21 cellular contexts compared by ENCODE assay signal in genomic region chr7:100348805-100349204, GRCh38. TPM values are rescaled to one million over a fixed set of nuclear protein-coding genes. Genes with fewer than 3 reads are reported as not detected.
DNase-seq lines count a peak whose midpoint lies in the region; ATAC-seq and TF ChIP-seq lines count a peak whose summit lies in the region.
"Had no signal": no experiment of that assay in that cellular context is flagged by ENCODE, and none has a peak within 500 bp of the region (broad histone marks: within the 10 kb centered on the region; RNA-seq: fewer than 3 reads in every experiment).

No MANE protein-coding gene starts in this region.

- POLR2A ChIA-PET in T-cell (lab: Charles Lee): interaction anchor here in 1 of 2 donors (0.7 kb wide), 1 partner anchor 154 kb away, joined by 3 read pairs; no protein-coding TSS in a partner anchor

- peaks cover 44% of the 10 kb centered on the region for H3K4me1 Mint-ChIP-seq in activated naive CD4-positive, alpha-beta T cell treated with anti-CD3 and anti-CD28 coated beads, Interleukin-2, amount 50 U/mL, for 24 hours
- H3K4me1 Mint-ChIP-seq in T-cell (peaks cover 27 to 47% (median 29%) of the 10 kb centered on the region in 3 donors), immature natural killer cell (peaks cover 46 to 66% of the 10 kb centered on the region in 2 donors)

- no peaks in the 10 kb centered on the region for H3K9me3 ChIP-seq in gastrocnemius medialis
- H3K9me3 ChIP-seq: BLaER1 treated with 17β-estradiol and CSF1 and Interleukin-3, amounts not matched to agents 10 nM and 100 nM had no signal

- H3K9me3 Mint-ChIP-seq in activated naive CD4-positive, alpha-beta T cell treated with anti-CD3 and anti-CD28 coated beads, Interleukin-2, amount 50 U/mL, for 24 hours: no peaks in the 10 kb centered on the region
- H3K9me3 Mint-ChIP-seq in T-cell (no peaks in the 10 kb centered on the region), immature natural killer cell (no peaks in the 10 kb centered on the region)

- peak overlapping the region; percentile 82 for H3K27ac Mint-ChIP-seq in activated naive CD4-positive, alpha-beta T cell treated with anti-CD3 and anti-CD28 coated beads, Interleukin-2, amount 50 U/mL, for 24 hours
- H3K27ac Mint-ChIP-seq in T-cell (peak overlapping the region; percentile 11 to 27), immature natural killer cell (peak overlapping the region in 4 of 6 donors; percentile 2 to 93 (median 54))

- H3K27ac ChIP-seq in gastrocnemius medialis: peak overlapping the region; percentile 27 to 84 (median 69)
- H3K27ac ChIP-seq: BLaER1 treated with 17β-estradiol and CSF1 and Interleukin-3, amounts not matched to agents 10 nM and 100 nM; KMS-11; PC-9; RWPE1 had no signal

- ATAC-seq in T-cell (replicated peaks in 1 of 4) (no peak), gastrocnemius medialis (peak in 1 of 2 donors; percentile 15), GM18519 (IDR thresholded peaks at IDR 0.05; ENCODE audit: low FRiP score, unreplicated experiment) (no peak)
- ATAC-seq: HepG2 had no signal

- CTCF ChIA-PET in T-cell (lab: Charles Lee): no interaction called here

- no peaks in the 10 kb centered on the region for H3K27me3 ChIP-seq in gastrocnemius medialis
- H3K27me3 ChIP-seq: BLaER1 treated with 17β-estradiol and CSF1 and Interleukin-3, amounts not matched to agents 10 nM and 100 nM had no signal

- intact Hi-C loops in gastrocnemius medialis (cut with DNase I; ENCODE audit: low total_unique reads): loop anchor here (10.0 kb wide), 2 partner anchors 74 to 134 kb away; partner anchors contain the start of gene PVRIG

- H3K4me3 ChIP-seq in gastrocnemius medialis: no peak overlapping the region
- H3K4me3 ChIP-seq: BLaER1 treated with 17β-estradiol and CSF1 and Interleukin-3, amounts not matched to agents 10 nM and 100 nM; PC-9 had no signal

- peaks cover 21% of the 10 kb centered on the region for H3K36me3 Mint-ChIP-seq in activated naive CD4-positive, alpha-beta T cell treated with anti-CD3 and anti-CD28 coated beads, Interleukin-2, amount 50 U/mL, for 24 hours
- H3K36me3 Mint-ChIP-seq in T-cell (peaks cover 37% of the 10 kb centered on the region), immature natural killer cell (peaks cover 4 to 33% (median 9%) of the 10 kb centered on the region in 3 donors)

- H3K4me1 ChIP-seq in gastrocnemius medialis: peaks cover 12 to 21% of the 10 kb centered on the region in 2 donors

- TF ChIP-seq POLR2A in gastrocnemius medialis (IDR thresholded peaks at IDR 0.05): no peak

- DNase-seq in activated naive CD4-positive, alpha-beta T cell treated with Interleukin-2 at 50 U/mL for 16 hours: no peak
- no peak for DNase-seq in T-cell
- no peak for DNase-seq in immature natural killer cell
- no peak for DNase-seq in gastrocnemius medialis
- no peak for DNase-seq in KBM-7
- no peak for DNase-seq in activated gamma-delta T cell treated with Interleukin-2 at 50 U/mL for 16 hours
- DNase-seq: DMS79 treated with DMSO at 0.1 percent for 48 hours, MV-4-11, NCI-H1417, NCI-H1930, NCI-H345, NCI-H524 treated with DMSO at 0.1 percent for 48 hours, PC-9, SIG-M5 had no signal

- H3K36me3 ChIP-seq in gastrocnemius medialis: peaks cover 0 to 76% of the 10 kb centered on the region in 2 donors

- no peaks in the 10 kb centered on the region for H3K27me3 Mint-ChIP-seq in activated naive CD4-positive, alpha-beta T cell treated with anti-CD3 and anti-CD28 coated beads, Interleukin-2, amount 50 U/mL, for 24 hours
- H3K27me3 Mint-ChIP-seq in T-cell (no peaks in the 10 kb centered on the region), immature natural killer cell (ENCODE audit: low read depth in 3 of 3) (peaks cover 3 to 15% (median 13%) of the 10 kb centered on the region in 3 donors)

- no peak overlapping the region for H3K4me3 Mint-ChIP-seq in activated naive CD4-positive, alpha-beta T cell treated with anti-CD3 and anti-CD28 coated beads, Interleukin-2, amount 50 U/mL, for 24 hours
- no peak overlapping the region for H3K4me3 Mint-ChIP-seq in T-cell
- H3K4me3 Mint-ChIP-seq in immature natural killer cell: no peak overlapping the region

- in situ Hi-C loops in gastrocnemius medialis (cut with MboI; ENCODE audit: low sequenced_read_pairs in 4 of 4): loop anchor here in 2 of 4 donors (25.0 kb wide), 2 partner anchors 187 to 212 kb away; partner anchors contain the start of genes GAL3ST4 (in 1 of the 2), LAMTOR4 (in 1 of the 2), MBLAC1 (in 1 of the 2) and TRAPPC14 (in 1 of the 2)
- in situ Hi-C loops in KBM-7 (cut with MboI; ENCODE audit: low pct_unique_long_range_greater_than_20kb, low sequenced_read_pairs): no loop called here

- TF ChIP-seq CTCF in gastrocnemius medialis (IDR thresholded peaks at IDR 0.05 in 4 of 5, conservative IDR thresholded peaks at IDR 0.05 in 1 of 5): no peak

RNA-seq across cellular contexts. Expression of gene PILRB, which starts 9.1 kb away (rescaled TPM):
- total RNA-seq in T-cell: 100 to 1,000 TPM in 3 of 5 donors, 10 to 100 TPM in 2; 91.2 to 117 (median 102) TPM
- polyA plus RNA-seq in immature natural killer cell: 10 to 100 TPM; 12.2 to 42.1 (median 12.2) TPM
- 10 to 100 TPM; 11.8 to 32.4 (median 20.8) TPM for total RNA-seq in gastrocnemius medialis

RNA-seq across cellular contexts. Expression of gene PILRA, which starts 24.5 kb away (rescaled TPM):
- total RNA-seq in T-cell (10 to 100 TPM in 2 of 5 donors, 1 to 10 TPM in 3; 3.7 to 19.3 (median 7.1) TPM), gastrocnemius medialis (1 to 10 TPM in 3 of 4 donors, under 1 TPM in 1; 0.62 to 5.4 (median 2.0) TPM)
- polyA plus RNA-seq in immature natural killer cell: 1 to 10 TPM; 1.5 to 2.4 (median 2.0) TPM

RNA-seq across cellular contexts. Expression of gene SPDYE3, which starts 41.3 kb away (rescaled TPM):
- total RNA-seq in T-cell (not detected), gastrocnemius medialis (not detected)
- polyA plus RNA-seq in immature natural killer cell: 10 to 100 TPM in 1 of 3 donors, 1 to 10 TPM in 2; 6.8 to 11.1 (median 7.6) TPM
- total RNA-seq: A673, HepG2, PC-9 had no signal
- polyA plus RNA-seq: HepG2 had no signal

Comparison
In these comparisons a context has a peak if more than half of its experiments do, and no peak if none do; other contexts are left out.
1. H3K27ac Mint-ChIP-seq: peak in every context shown above with its lines; median percentile 82 in activated naive CD4-positive, alpha-beta T cell treated with anti-CD3 and anti-CD28 coated beads, Interleukin-2, amount 50 U/mL, for 24 hours; 54 in immature natural killer cell; 19 in T-cell.